In the genomic region with DNA sequence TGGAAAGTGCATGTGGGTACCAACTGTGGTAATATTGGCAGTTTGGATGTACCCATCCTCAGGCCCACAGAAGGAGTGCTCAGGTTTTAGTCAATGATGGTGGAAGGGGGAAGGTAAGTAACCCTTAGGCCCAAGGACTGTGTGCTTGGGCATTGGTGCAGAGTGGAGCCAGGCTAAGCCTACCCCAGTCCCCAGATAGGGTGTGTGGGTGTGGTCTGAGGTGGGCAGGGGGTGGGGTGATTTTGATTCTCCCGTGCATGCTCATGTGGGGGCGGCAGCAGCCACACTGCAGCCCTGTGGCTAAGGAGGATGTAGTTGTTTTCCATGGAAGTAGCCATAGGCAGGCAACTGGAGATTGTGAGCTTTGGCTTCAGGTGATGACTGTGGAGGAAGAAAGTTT, we compare ENCODE assay signal across 37 cellular contexts.
"Had no signal": no experiment of that assay in that cellular context is flagged by ENCODE, and none has a peak within 500 bp of the region (broad histone marks: within the 10 kb centered on the region; RNA-seq: fewer than 3 reads in every experiment).

No MANE protein-coding gene starts in this region.

- DNase-seq: activated CD4-positive, alpha-beta memory T cell treated with anti-CD3 and anti-CD28 coated beads, Interleukin-2, amount 10 ng/mL, durations not matched to agents 7 days and 5 days; activated CD4-positive, alpha-beta T cell treated with anti-CD3 and anti-CD28 coated beads for 1 hour; activated CD4-positive, alpha-beta T cell treated with anti-CD3 and anti-CD28 coated beads for 36 hours; activated CD4-positive, alpha-beta T cell treated with anti-CD3 and anti-CD28 coated beads for 48 hours; activated CD4-positive, alpha-beta T cell treated with anti-CD3 and anti-CD28 coated beads, Interleukin-2, amount 10 ng/mL, durations not matched to agents 7 days and 5 days; activated CD4-positive, alpha-beta T cell treated with anti-CD3 and anti-CD28 coated beads, Interleukin-2, amount 50 U/mL, for 48 hours; activated CD4-positive, CD25-positive, alpha-beta regulatory T cell; activated CD8-positive, alpha-beta memory T cell treated with anti-CD3 and anti-CD28 coated beads for 24 hours; activated CD8-positive, alpha-beta memory T cell treated with anti-CD3 and anti-CD28 coated beads, Interleukin-2, amount 10 ng/mL, durations not matched to agents 7 days and 5 days; activated CD8-positive, alpha-beta memory T cell treated with anti-CD3 and anti-CD28 coated beads, Interleukin-2, amount 50 U/mL, for 48 hours; activated CD8-positive, alpha-beta T cell treated with anti-CD3 and anti-CD28 coated beads, Interleukin-2, amount 10 ng/mL, durations not matched to agents 7 days and 5 days; activated effector memory CD4-positive, alpha-beta T cell treated with anti-CD3 and anti-CD28 coated beads, Interleukin-2, amount 50 U/mL, for 16 hours; activated gamma-delta T cell treated with Interleukin-2 at 50 U/mL for 16 hours; activated naive CD4-positive, alpha-beta T cell; activated naive CD4-positive, alpha-beta T cell treated with anti-CD3 and anti-CD28 coated beads for 36 hours; activated naive CD4-positive, alpha-beta T cell treated with anti-CD3 and anti-CD28 coated beads, Interleukin-2, amount 50 U/mL, for 16 hours; activated naive CD8-positive, alpha-beta T cell treated with anti-CD3 and anti-CD28 coated beads for 36 hours; activated T-cell treated with anti-CD3 and anti-CD28 coated beads, Interleukin-2, amount 50 U/mL, for 24 hours; activated T-cell treated with anti-CD3 and anti-CD28 coated beads, Interleukin-2, amount 50 U/mL, for 48 hours; adrenal gland; amniotic stem cell; aorta; body of pancreas; brain microvascular endothelial cell; central memory CD4-positive, alpha-beta T cell; T-helper 1 cell; T-helper 2 cell; T-helper 9 cell had no signal

- H3K4me3 Mint-ChIP-seq: activated CD4-positive, alpha-beta memory T cell treated with anti-CD3 and anti-CD28 coated beads, Interleukin-2, amount 10 ng/mL, durations not matched to agents 7 days and 5 days; activated CD4-positive, alpha-beta T cell treated with anti-CD3 and anti-CD28 coated beads for 36 hours; activated CD4-positive, alpha-beta T cell treated with anti-CD3 and anti-CD28 coated beads, Interleukin-2, amount 10 ng/mL, durations not matched to agents 7 days and 5 days; activated CD8-positive, alpha-beta memory T cell treated with anti-CD3 and anti-CD28 coated beads, Interleukin-2, amount 10 ng/mL, durations not matched to agents 7 days and 5 days; activated CD8-positive, alpha-beta T cell treated with anti-CD3 and anti-CD28 coated beads, Interleukin-2, amount 10 ng/mL, durations not matched to agents 7 days and 5 days; activated naive CD4-positive, alpha-beta T cell treated with anti-CD3 and anti-CD28 coated beads for 36 hours; activated naive CD8-positive, alpha-beta T cell treated with anti-CD3 and anti-CD28 coated beads for 36 hours; activated T-cell treated with anti-CD3 and anti-CD28 coated beads, Interleukin-2, amount 50 U/mL, for 24 hours; T-helper 1 cell treated with Interleukin-12 subunit alpha and Interleukin-12 subunit beta and Interleukin-4 antibody, amounts not matched to agents 30 μg/mL and 1 μg/mL, for 36 hours; T-helper 2 cell treated with Interferon-gamma antibody and Interleukin-4, amounts not matched to agents 5 μg/mL and 100 μg/mL, for 36 hours had no signal

- H3K27me3 Mint-ChIP-seq: activated CD4-positive, alpha-beta memory T cell treated with anti-CD3 and anti-CD28 coated beads, Interleukin-2, amount 10 ng/mL, durations not matched to agents 7 days and 5 days; activated CD4-positive, alpha-beta T cell treated with anti-CD3 and anti-CD28 coated beads for 36 hours; activated CD4-positive, alpha-beta T cell treated with anti-CD3 and anti-CD28 coated beads, Interleukin-2, amount 10 ng/mL, durations not matched to agents 7 days and 5 days; activated CD8-positive, alpha-beta memory T cell treated with anti-CD3 and anti-CD28 coated beads, Interleukin-2, amount 10 ng/mL, durations not matched to agents 7 days and 5 days; activated naive CD8-positive, alpha-beta T cell treated with anti-CD3 and anti-CD28 coated beads for 36 hours; activated T-cell treated with anti-CD3 and anti-CD28 coated beads, Interleukin-2, amount 50 U/mL, for 24 hours had no signal

- H3K4me3 ChIP-seq: adrenal gland, body of pancreas, breast epithelium had no signal

- H3K27ac ChIP-seq: adrenal gland, body of pancreas, brain microvascular endothelial cell, breast epithelium, VCaP had no signal

- H3K36me3 Mint-ChIP-seq: activated CD8-positive, alpha-beta memory T cell treated with anti-CD3 and anti-CD28 coated beads, Interleukin-2, amount 10 ng/mL, durations not matched to agents 7 days and 5 days; activated naive CD4-positive, alpha-beta T cell treated with anti-CD3 and anti-CD28 coated beads, Interleukin-2, amount 50 U/mL, for 72 hours; activated naive CD8-positive, alpha-beta T cell treated with anti-CD3 and anti-CD28 coated beads for 36 hours had no signal

- H3K36me3 ChIP-seq: adrenal gland, brain microvascular endothelial cell, breast epithelium had no signal

- H3K9me3 ChIP-seq: body of pancreas had no signal

- H3K27me3 ChIP-seq: adrenal gland, body of pancreas, brain microvascular endothelial cell, breast epithelium had no signal

- H3K4me1 ChIP-seq: adrenal gland, body of pancreas, breast epithelium had no signal

- H3K4me1 Mint-ChIP-seq: activated CD4-positive, alpha-beta memory T cell treated with anti-CD3 and anti-CD28 coated beads, Interleukin-2, amount 10 ng/mL, durations not matched to agents 7 days and 5 days; activated CD4-positive, alpha-beta T cell treated with anti-CD3 and anti-CD28 coated beads for 36 hours; activated CD4-positive, alpha-beta T cell treated with anti-CD3 and anti-CD28 coated beads, Interleukin-2, amount 10 ng/mL, durations not matched to agents 7 days and 5 days; activated CD8-positive, alpha-beta memory T cell treated with anti-CD3 and anti-CD28 coated beads, Interleukin-2, amount 10 ng/mL, durations not matched to agents 7 days and 5 days; activated naive CD8-positive, alpha-beta T cell treated with anti-CD3 and anti-CD28 coated beads for 36 hours had no signal

- H3K27ac Mint-ChIP-seq: activated CD4-positive, alpha-beta memory T cell treated with anti-CD3 and anti-CD28 coated beads, Interleukin-2, amount 10 ng/mL, durations not matched to agents 7 days and 5 days; activated CD4-positive, alpha-beta T cell treated with anti-CD3 and anti-CD28 coated beads for 36 hours; activated CD4-positive, alpha-beta T cell treated with anti-CD3 and anti-CD28 coated beads, Interleukin-2, amount 10 ng/mL, durations not matched to agents 7 days and 5 days; activated CD8-positive, alpha-beta memory T cell treated with anti-CD3 and anti-CD28 coated beads, Interleukin-2, amount 10 ng/mL, durations not matched to agents 7 days and 5 days; activated CD8-positive, alpha-beta T cell treated with anti-CD3 and anti-CD28 coated beads, Interleukin-2, amount 10 ng/mL, durations not matched to agents 7 days and 5 days; activated naive CD4-positive, alpha-beta T cell treated with anti-CD3 and anti-CD28 coated beads for 36 hours; activated naive CD8-positive, alpha-beta T cell treated with anti-CD3 and anti-CD28 coated beads for 36 hours; activated T-cell treated with anti-CD3 and anti-CD28 coated beads, Interleukin-2, amount 50 U/mL, for 24 hours; activated T-helper 2 cell treated with anti-CD3 and anti-CD28 coated beads, Interferon-gamma antibody, Interleukin-2, Interleukin-4, amounts not matched to agents 10 μg/mL and 5 μg/mL and 100 μg/mL, durations not matched to agents 14 hours and 24 hours and 36 hours; T-helper 1 cell treated with Interleukin-12 subunit alpha and Interleukin-12 subunit beta and Interleukin-4 antibody, amounts not matched to agents 30 μg/mL and 1 μg/mL, for 36 hours; T-helper 2 cell treated with Interferon-gamma antibody and Interleukin-4, amounts not matched to agents 5 μg/mL and 100 μg/mL, for 36 hours had no signal

- ATAC-seq: activated CD4-positive, alpha-beta T cell treated with anti-CD3 and anti-CD28 coated beads for 36 hours; activated CD4-positive, CD25-positive, alpha-beta regulatory T cell treated with anti-CD3 and anti-CD28 coated beads, Interleukin-2, amount 50 U/mL, for 24 hours; activated CD8-positive, alpha-beta memory T cell treated with anti-CD3 and anti-CD28 coated beads, Interleukin-2, amount 10 ng/mL, durations not matched to agents 7 days and 5 days; activated CD8-positive, alpha-beta T cell treated with anti-CD3 and anti-CD28 coated beads, Interleukin-2, amount 10 ng/mL, durations not matched to agents 7 days and 5 days; activated naive CD4-positive, alpha-beta T cell treated with anti-CD3 and anti-CD28 coated beads, Interleukin-2, amount 50 U/mL, for 72 hours; body of pancreas had no signal

- FAIRE-seq: astrocyte, TTC549 had no signal
